ENCODE assay signal across 8 cellular contexts in genomic region chr6:113873043-113873667, GRCh38. TPM values are rescaled to one million over a fixed set of nuclear protein-coding genes. Genes with fewer than 3 reads are reported as not detected.
DNase-seq lines count a peak whose midpoint lies in the region; ATAC-seq, FAIRE-seq and TF ChIP-seq lines count a peak whose summit lies in the region.

No MANE protein-coding gene starts in this region.

- TF ChIP-seq RAD21 in HepG2 (CRISPR knock-in tag; IDR thresholded peaks at IDR 0.05), result no peak

- peaks cover 47% of the 10 kb centered on the region for H3K27me3 Mint-ChIP-seq in activated naive CD8-positive, alpha-beta T cell treated with anti-CD3 and anti-CD28 coated beads, Interleukin-2, amount 10 ng/mL, durations not matched to agents 7 days and 5 days
- peaks cover 54% of the 10 kb centered on the region for H3K27me3 Mint-ChIP-seq in activated naive CD8-positive, alpha-beta T cell treated with anti-CD3 and anti-CD28 coated beads for 36 hours

- no peaks in the 10 kb centered on the region for H3K9me3 Mint-ChIP-seq in activated naive CD8-positive, alpha-beta T cell treated with anti-CD3 and anti-CD28 coated beads, Interleukin-2, amount 10 ng/mL, durations not matched to agents 7 days and 5 days
- H3K9me3 Mint-ChIP-seq in activated naive CD8-positive, alpha-beta T cell treated with anti-CD3 and anti-CD28 coated beads for 36 hours, result no peaks in the 10 kb centered on the region

- H3K27ac Mint-ChIP-seq in activated naive CD8-positive, alpha-beta T cell treated with anti-CD3 and anti-CD28 coated beads, Interleukin-2, amount 10 ng/mL, durations not matched to agents 7 days and 5 days, result no peak overlapping the region
- no peak overlapping the region for H3K27ac Mint-ChIP-seq in activated naive CD8-positive, alpha-beta T cell treated with anti-CD3 and anti-CD28 coated beads for 36 hours

- no TSS peak for BruUV-seq in HepG2 (replicated peaks; lab: Mats Ljungman, UMichigan)

- no peaks in the 10 kb centered on the region for H3K79me2 ChIP-seq in OCI-LY3 (ENCODE audit: low read length)
- H3K79me2 ChIP-seq in HepG2 (ENCODE audit: insufficient read depth, low read length), result peaks cover 7% of the 10 kb centered on the region

- intact Hi-C loops in HepG2 (cut with micrococcal nuclease; ENCODE audit: unreplicated experiment), result loop anchor here (1.0 kb wide), 1 partner anchor 14 kb away; no protein-coding TSS in a partner anchor

- peak overlapping the region; percentile 59 for H3K9ac ChIP-seq in OCI-LY3 (ENCODE audit: low read length)
- H3K9ac ChIP-seq in HepG2 (ENCODE audit: insufficient read depth, low read depth, low read length), result peak overlapping the region; percentile 67

- TF ChIP-seq EP300 in HepG2 (IDR thresholded peaks at IDR 0.05; ENCODE audit: low read depth in 2 of 2, low read length in 2 of 2) (peak in 1 of 2 experiments; percentile 27; a peak in 1 of 4 replicates), HepG2 (CRISPR knock-in tag; IDR thresholded peaks at IDR 0.05; ENCODE audit: borderline replicate concordance) (no peak)

- in situ Hi-C loops in HepG2 (cut with HindIII; ENCODE audit: extremely low pct_ligation_motif_present, low pct_unique_long_range_greater_than_20kb), result no loop called here

- peak overlapping the region; percentile 70 for H3K4me3 ChIP-seq in OCI-LY3 (ENCODE audit: low read length)
- H3K4me3 ChIP-seq in HepG2 (replicated peaks in 1 of 3; ENCODE audit: insufficient read depth in 1 of 3, low read depth in 2 of 3, low read length in 3 of 3), result peak overlapping the region; percentile 73 to 80 (median 77)

- H3K9me3 ChIP-seq in OCI-LY3 (ENCODE audit: insufficient read depth, low read length), result no peaks in the 10 kb centered on the region
- H3K9me3 ChIP-seq in HepG2 (ENCODE audit: low read length), result no peaks in the 10 kb centered on the region

- TF ChIP-seq POLR2A in HepG2 (IDR thresholded peaks at IDR 0.05; ENCODE audit: insufficient read depth in 1 of 2, low read depth in 2 of 2, low read length in 2 of 2), result peak in 1 of 2 experiments; percentile 24; a peak in 2 of 4 replicates

- H3K36me3 Mint-ChIP-seq in activated naive CD8-positive, alpha-beta T cell treated with anti-CD3 and anti-CD28 coated beads, Interleukin-2, amount 10 ng/mL, durations not matched to agents 7 days and 5 days, result no peaks in the 10 kb centered on the region
- no peaks in the 10 kb centered on the region for H3K36me3 Mint-ChIP-seq in activated naive CD8-positive, alpha-beta T cell treated with anti-CD3 and anti-CD28 coated beads for 36 hours

- CTCF ChIA-PET in HepG2 (lab: Yijun Ruan, JAX; ENCODE audit: low intra/inter-chr PET ratio, low total read pairs), result no interaction called here

- H3K4me1 ChIP-seq in OCI-LY3 (ENCODE audit: low read length) (peaks cover 9% of the 10 kb centered on the region), HepG2 (ENCODE audit: insufficient read depth, low read length) (peaks cover 30% of the 10 kb centered on the region)

- peak; percentile 54 for ATAC-seq in activated naive CD8-positive, alpha-beta T cell treated with anti-CD3 and anti-CD28 coated beads, Interleukin-2, amount 10 ng/mL, durations not matched to agents 7 days and 5 days (ENCODE audit: low read depth)
- ATAC-seq in HG02970 (IDR thresholded peaks at IDR 0.05; ENCODE audit: low FRiP score, unreplicated experiment), result peak; percentile 83
- peak; percentile 97 for ATAC-seq in HepG2

- H3K27me3 ChIP-seq in OCI-LY3 (ENCODE audit: low read depth, low read length), result no peaks in the 10 kb centered on the region
- H3K27me3 ChIP-seq in HepG2 (ENCODE audit: control insufficient read depth in 1 of 2, insufficient read depth in 2 of 2, low read length in 2 of 2), result no peaks in the 10 kb centered on the region

- peaks cover 5% of the 10 kb centered on the region for H3K4me1 Mint-ChIP-seq in activated naive CD8-positive, alpha-beta T cell treated with anti-CD3 and anti-CD28 coated beads, Interleukin-2, amount 10 ng/mL, durations not matched to agents 7 days and 5 days
- H3K4me1 Mint-ChIP-seq in activated naive CD8-positive, alpha-beta T cell treated with anti-CD3 and anti-CD28 coated beads for 36 hours, result peaks cover 6% of the 10 kb centered on the region

- peak overlapping the region; percentile 48 for H3K4me3 Mint-ChIP-seq in activated naive CD8-positive, alpha-beta T cell treated with anti-CD3 and anti-CD28 coated beads, Interleukin-2, amount 10 ng/mL, durations not matched to agents 7 days and 5 days
- no peak overlapping the region for H3K4me3 Mint-ChIP-seq in activated naive CD8-positive, alpha-beta T cell treated with anti-CD3 and anti-CD28 coated beads for 36 hours

- POLR2A ChIA-PET in activated naive CD8-positive, alpha-beta T cell treated with anti-CD3 and anti-CD28 coated beads, Interleukin-2, amount 10 ng/mL, durations not matched to agents 7 days and 5 days (lab: Charles Lee), result no interaction called here
- POLR2A ChIA-PET in HepG2 (lab: Yijun Ruan, JAX), result interaction anchor here (0.8 to 2.1 kb wide), 8 partner anchors 12 to 993 kb away, joined by 3 to 21 read pairs (median 4); no protein-coding TSS in a partner anchor

- no peaks in the 10 kb centered on the region for H4K20me1 ChIP-seq in OCI-LY3 (ENCODE audit: insufficient read depth, low read length)
- H4K20me1 ChIP-seq in HepG2 (ENCODE audit: insufficient read depth, low read length), result no peaks in the 10 kb centered on the region

- H3K4me2 ChIP-seq in OCI-LY3 (ENCODE audit: low read length) (peak overlapping the region; percentile 66), HepG2 (ENCODE audit: low read depth, low read length) (peak overlapping the region; percentile 86)

- no peaks in the 10 kb centered on the region for H3K36me3 ChIP-seq in OCI-LY3 (replicated peaks; ENCODE audit: low read depth, low read length)
- H3K36me3 ChIP-seq in HepG2 (replicated peaks in 1 of 2; ENCODE audit: control insufficient read depth in 1 of 2, insufficient read depth in 2 of 2, low read length in 2 of 2), result no peaks in the 10 kb centered on the region

- 0 out of 2 replicates have a peak overlapping the region, but pooled peaks have one; percentile 15 for H2AFZ ChIP-seq in OCI-LY3 (ENCODE audit: low read depth, low read length)
- peak overlapping the region; percentile 93 for H2AFZ ChIP-seq in HepG2 (ENCODE audit: low read length)

- H3K27ac ChIP-seq in OCI-LY3 (ENCODE audit: low read length), result peak overlapping the region; percentile 55
- peak overlapping the region; percentile 73 for H3K27ac ChIP-seq in HepG2 (ENCODE audit: extremely low read length, insufficient read depth, low read length)

- WGBS in HepG2 (ENCODE audit: low lambda C conversion rate), result 0% methylated on average over 3 of the region's 8 CpGs

- DNase-seq in activated naive CD8-positive, alpha-beta T cell treated with anti-CD3 and anti-CD28 coated beads, Interleukin-2, amount 10 ng/mL, durations not matched to agents 7 days and 5 days, result no peak
- no peak for DNase-seq in activated naive CD8-positive, alpha-beta T cell treated with anti-CD3 and anti-CD28 coated beads for 36 hours
- DNase-seq in HepG2 (ENCODE audit: low spot score) (peak; percentile 88), OCI-M2 (lab: John Stamatoyannopoulos, UW; ENCODE audit: unreplicated experiment) (no peak), T-helper 1 cell (no peak)
- DNase-seq in activated CD4-positive, alpha-beta T cell treated with anti-CD3 and anti-CD28 coated beads for 1 hour, result no peak

- peak; percentile 70 for FAIRE-seq in HepG2 (lab: Jason Lieb, UNC)

- TF ChIP-seq CTCF in OCI-LY3 (IDR thresholded peaks at IDR 0.05; ENCODE audit: low read depth, low read length), result peak; percentile 18; the same call in 1 of the 2 replicates
- peak; percentile 33; the same call in 1 of the 2 replicates for TF ChIP-seq CTCF in HepG2 (CRISPR knock-in tag; IDR thresholded peaks at IDR 0.05)

RNA-seq across cellular contexts. Expression of gene MARCKS, which starts 16.0 kb away (rescaled TPM):
- total RNA-seq in activated naive CD8-positive, alpha-beta T cell treated with anti-CD3 and anti-CD28 coated beads, Interleukin-2, amount 10 ng/mL, durations not matched to agents 7 days and 5 days, result 1 to 10 TPM; 1.7 to 2.2 TPM
- total RNA-seq in activated naive CD8-positive, alpha-beta T cell treated with anti-CD3 and anti-CD28 coated beads for 36 hours, result under 1 TPM; 0.62 to 0.70 TPM
- total RNA-seq in HepG2 (2016; rRNA removed; fragmentation: Illumina TruSeq; extraction: Trizol), result 39.5 and 46.7 TPM in 2 replicates
- total RNA-seq in HepG2 (2016; cell fraction: cytosol; rRNA removed; fragmentation: Illumina TruSeq; extraction: Trizol; ENCODE audit: low read depth), result 2.8 and 3.4 TPM in 2 replicates
- 39.2 and 41.6 TPM in 2 replicates for total RNA-seq in HepG2 (2016; cell fraction: insoluble cytoplasmic fraction; rRNA removed; fragmentation: Illumina TruSeq; extraction: Trizol)
- 15.5 and 19.6 TPM in 2 replicates for total RNA-seq in HepG2 (2016; cell fraction: membrane; rRNA removed; fragmentation: Illumina TruSeq; extraction: Trizol)
- 34.9 and 35.7 TPM in 2 replicates for total RNA-seq in HepG2 (2016; cell fraction: nucleus; rRNA removed; fragmentation: Illumina TruSeq; extraction: Trizol)
- 24.3 and 30.5 TPM in 2 replicates for polyA plus RNA-seq in HepG2 (2011; rRNA removed)
- polyA plus RNA-seq in HepG2 (2011; cell fraction: cytosol; rRNA removed), result 12.3 and 17.5 TPM in 2 replicates
- 7.7 and 10.1 TPM in 2 replicates for polyA plus RNA-seq in HepG2 (2011; cell fraction: nucleus; rRNA removed)
- polyA plus RNA-seq in HepG2 (2012), result 46.4 and 60.2 TPM in 2 replicates
- 4.2 and 4.7 TPM in 2 replicates for polyA plus RNA-seq in HepG2 (2016; cell fraction: cytosol; fragmentation: Illumina TruSeq; extraction: Trizol; ENCODE audit: low read depth)
- 53.4 and 58.8 TPM in 2 replicates for polyA plus RNA-seq in HepG2 (2016; cell fraction: insoluble cytoplasmic fraction; fragmentation: Illumina TruSeq; extraction: Trizol; ENCODE audit: low read depth)
- 14.5 and 14.9 TPM in 2 replicates for polyA plus RNA-seq in HepG2 (2016; cell fraction: membrane; fragmentation: Illumina TruSeq; extraction: Trizol; ENCODE audit: low read depth)
- 42.7 and 48.0 TPM in 2 replicates for polyA plus RNA-seq in HepG2 (2016; cell fraction: nucleus; fragmentation: Illumina TruSeq; extraction: Trizol; ENCODE audit: insufficient read depth, low read depth)
- 0.07 and 12.9 TPM in 2 replicates for polyA minus RNA-seq in HepG2 (2011; rRNA and poly(A)+ RNA removed; ENCODE audit: low replicate concordance)
- 32.4 and 32.5 TPM in 2 replicates for polyA minus RNA-seq in HepG2 (2011; cell fraction: cytosol; rRNA and poly(A)+ RNA removed)
- polyA minus RNA-seq in HepG2 (2011; cell fraction: nucleus; rRNA and poly(A)+ RNA removed), result 18.7 and 19.6 TPM in 2 replicates
